26 cellular contexts compared by ENCODE assay signal in the genomic region with DNA sequence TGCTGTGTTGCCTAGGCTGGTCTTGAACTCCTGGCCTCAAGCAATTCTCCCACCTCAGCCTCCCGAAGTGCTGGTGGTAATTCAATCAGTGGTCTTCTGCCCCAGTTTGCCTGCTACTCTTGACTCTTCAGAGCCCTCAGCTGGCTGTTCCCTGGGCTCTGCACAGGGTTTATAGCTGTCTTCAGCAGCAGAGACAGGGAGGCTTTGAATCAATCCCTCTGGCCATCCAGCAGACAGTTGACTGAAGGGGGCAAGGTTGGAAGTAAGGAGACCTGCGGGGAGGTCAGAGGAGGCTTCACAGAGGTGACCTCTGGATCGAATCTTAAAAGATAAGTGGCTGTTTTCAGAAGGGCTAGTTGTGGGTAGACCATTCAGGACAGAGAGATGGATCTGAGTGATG. TPM values are rescaled to one million over a fixed set of nuclear protein-coding genes. Genes with fewer than 3 reads are reported as not detected.
DNase-seq lines count a peak whose midpoint lies in the region; ATAC-seq and TF ChIP-seq lines count a peak whose summit lies in the region.
"Had no signal": no experiment of that assay in that cellular context is flagged by ENCODE, and none has a peak within 500 bp of the region (broad histone marks: within the 10 kb centered on the region; RNA-seq: fewer than 3 reads in every experiment).

No MANE protein-coding gene starts in this region.

- H3K27me3 ChIP-seq in RWPE2 (ENCODE audit: insufficient read depth, poor library complexity, severe bottlenecking), result no peaks in the 10 kb centered on the region
- H3K27me3 ChIP-seq: body of pancreas, foreskin keratinocyte, hepatocyte, SJCRH30, testis had no signal

- no peak overlapping the region for H3K4me2 ChIP-seq in OCI-LY7 (ENCODE audit: low read length)
- H3K4me2 ChIP-seq: hepatocyte had no signal

- peak overlapping the region; percentile 97 for H3K27ac Mint-ChIP-seq in activated naive CD4-positive, alpha-beta T cell treated with anti-CD3 and anti-CD28 coated beads for 36 hours
- peak overlapping the region; percentile 98 for H3K27ac Mint-ChIP-seq in activated naive CD8-positive, alpha-beta T cell
- peak overlapping the region; percentile 60 for H3K27ac Mint-ChIP-seq in stimulated activated memory B cell treated with anti-CD40 and anti-IgM and Interleukin-4, amounts not matched to agents 10 μg/mL and 1 μg/mL and 100 μg/mL, for 72 hours

- no peaks in the 10 kb centered on the region for H3K36me3 ChIP-seq in RWPE2 (ENCODE audit: low read depth)
- H3K36me3 ChIP-seq in OCI-LY7 (ENCODE audit: insufficient read depth, low read length), result no peaks in the 10 kb centered on the region
- H3K36me3 ChIP-seq: SJCRH30 had no signal

- peaks cover 7% of the 10 kb centered on the region for H3K4me1 ChIP-seq in RWPE2 (ENCODE audit: insufficient read depth, poor library complexity, severe bottlenecking)
- peaks cover 13% of the 10 kb centered on the region for H3K4me1 ChIP-seq in OCI-LY7 (ENCODE audit: insufficient read depth, low read length, poor library complexity, severe bottlenecking)
- H3K4me1 ChIP-seq: foreskin keratinocyte, testis had no signal

- H3K4me3 Mint-ChIP-seq in activated naive CD4-positive, alpha-beta T cell treated with anti-CD3 and anti-CD28 coated beads for 36 hours, result peak overlapping the region; percentile 64
- H3K4me3 Mint-ChIP-seq in activated naive CD8-positive, alpha-beta T cell, result peak overlapping the region; percentile 84
- peak overlapping the region; percentile 4 for H3K4me3 Mint-ChIP-seq in stimulated activated memory B cell treated with anti-CD40 and anti-IgM and Interleukin-4, amounts not matched to agents 10 μg/mL and 1 μg/mL and 100 μg/mL, for 72 hours
- H3K4me3 Mint-ChIP-seq: CD14-positive monocyte, T-helper 17 cell had no signal

- ATAC-seq in RWPE2 (ENCODE audit: low read depth), result peak; percentile 8; the same call in 1 of the 3 replicates
- no peak for ATAC-seq in stimulated activated memory B cell treated with anti-CD40 and anti-IgM and Interleukin-4, amounts not matched to agents 10 μg/mL and 1 μg/mL and 100 μg/mL, for 72 hours
- no peak for ATAC-seq in HG03108 (IDR thresholded peaks at IDR 0.05; ENCODE audit: unreplicated experiment)
- ATAC-seq: body of pancreas, foreskin keratinocyte, left ventricle myocardium superior, Panc1, sciatic nerve, T-helper 17 cell had no signal

- H3K27ac ChIP-seq in RWPE2 (ENCODE audit: poor library complexity, severe bottlenecking) (no peak overlapping the region), OCI-LY7 (ENCODE audit: low read depth, low read length, poor library complexity, severe bottlenecking) (no peak overlapping the region)
- H3K27ac ChIP-seq: body of pancreas, foreskin keratinocyte, hepatocyte, SJCRH30, testis, VCaP had no signal

- peaks cover 67% of the 10 kb centered on the region for H3K4me1 Mint-ChIP-seq in activated naive CD4-positive, alpha-beta T cell treated with anti-CD3 and anti-CD28 coated beads for 36 hours (ENCODE audit: low read depth)
- peaks cover 56% of the 10 kb centered on the region for H3K4me1 Mint-ChIP-seq in activated naive CD8-positive, alpha-beta T cell (ENCODE audit: low read depth)
- H3K4me1 Mint-ChIP-seq in stimulated activated memory B cell treated with anti-CD40 and anti-IgM and Interleukin-4, amounts not matched to agents 10 μg/mL and 1 μg/mL and 100 μg/mL, for 72 hours, result peaks cover 22% of the 10 kb centered on the region

- intact Hi-C loops in activated naive CD4-positive, alpha-beta T cell treated with anti-CD3 and anti-CD28 coated beads for 36 hours (cut with micrococcal nuclease), result loop anchor here (10.0 kb wide), 1 partner anchor 713 kb away; no protein-coding TSS in a partner anchor
- intact Hi-C loops in OCI-LY7 (cut with micrococcal nuclease; ENCODE audit: unreplicated experiment), result no loop called here

- peak; percentile 20 for DNase-seq in activated naive CD4-positive, alpha-beta T cell treated with anti-CD3 and anti-CD28 coated beads for 36 hours
- no peak for DNase-seq in activated naive CD4-positive, alpha-beta T cell treated with Interleukin-2 at 50 U/mL for 16 hours
- DNase-seq in RWPE2 (ENCODE audit: low spot score), result no peak
- no peak for DNase-seq in OCI-LY7 (ENCODE audit: low spot score)
- DNase-seq in hippocampal formation (lab: John Stamatoyannopoulos, UW), result no peak
- DNase-seq: body of pancreas; DMS153; effector CD4-positive, alpha-beta T cell; foreskin keratinocyte; HCEC 1CT; KG1; left ventricle myocardium superior; midbrain; NCI-H1436 treated with DMSO at 0.1 percent for 48 hours; NCI-H510A; SJCRH30; T-helper 17 cell; testis had no signal

- peaks cover 3% of the 10 kb centered on the region for H3K36me3 Mint-ChIP-seq in activated naive CD4-positive, alpha-beta T cell treated with anti-CD3 and anti-CD28 coated beads for 36 hours (ENCODE audit: low read depth)
- peaks cover 4% of the 10 kb centered on the region for H3K36me3 Mint-ChIP-seq in activated naive CD8-positive, alpha-beta T cell
- H3K36me3 Mint-ChIP-seq in stimulated activated memory B cell treated with anti-CD40 and anti-IgM and Interleukin-4, amounts not matched to agents 10 μg/mL and 1 μg/mL and 100 μg/mL, for 72 hours, result no peaks in the 10 kb centered on the region

- no TSS peak for BruUV-seq in OCI-LY7 (replicated peaks; lab: Mats Ljungman, UMichigan)

- H3K9me2 ChIP-seq in OCI-LY7 (ENCODE audit: insufficient read depth, low read length), result no peaks in the 10 kb centered on the region

- H3K9me3 ChIP-seq in RWPE2 (ENCODE audit: severe bottlenecking) (no peaks in the 10 kb centered on the region), OCI-LY7 (ENCODE audit: low read length) (no peaks in the 10 kb centered on the region)
- H3K9me3 ChIP-seq: body of pancreas, SJCRH30, testis had no signal

- H3K4me3 ChIP-seq in RWPE2 (ENCODE audit: severe bottlenecking) (no peak overlapping the region), OCI-LY7 (ENCODE audit: low read depth, low read length, poor library complexity, severe bottlenecking) (no peak overlapping the region)
- H3K4me3 ChIP-seq: body of pancreas, hepatocyte, SJCRH30, testis had no signal

- H3K9me3 Mint-ChIP-seq in activated naive CD4-positive, alpha-beta T cell treated with anti-CD3 and anti-CD28 coated beads for 36 hours, result no peaks in the 10 kb centered on the region
- peaks cover 3% of the 10 kb centered on the region for H3K9me3 Mint-ChIP-seq in activated naive CD8-positive, alpha-beta T cell (ENCODE audit: low read depth)
- no peaks in the 10 kb centered on the region for H3K9me3 Mint-ChIP-seq in stimulated activated memory B cell treated with anti-CD40 and anti-IgM and Interleukin-4, amounts not matched to agents 10 μg/mL and 1 μg/mL and 100 μg/mL, for 72 hours

- TF ChIP-seq CTCF in RWPE2 (IDR thresholded peaks at IDR 0.05; ENCODE audit: poor library complexity, severe bottlenecking) (no peak), OCI-LY7 (conservative IDR thresholded peaks at IDR 0.05; ENCODE audit: low read length) (no peak)

- no peak overlapping the region for H2AFZ ChIP-seq in OCI-LY7 (ENCODE audit: low read length)
- H2AFZ ChIP-seq: hepatocyte had no signal

- POLR2A ChIA-PET in OCI-LY7 (lab: Charles Lee), result interaction anchor here (0.6 kb wide), 1 partner anchor 74 kb away, joined by 3 read pairs; no protein-coding TSS in a partner anchor

- CTCF ChIA-PET in activated naive CD4-positive, alpha-beta T cell treated with anti-CD3 and anti-CD28 coated beads for 36 hours (lab: Charles Lee), result interaction anchor here (0.9 to 1.7 kb wide), 3 partner anchors 19 to 34 kb away, joined by 4 to 5 read pairs (median 5); no protein-coding TSS in a partner anchor
- CTCF ChIA-PET in OCI-LY7 (lab: Charles Lee; ENCODE audit: unreplicated experiment), result no interaction called here

- no peaks in the 10 kb centered on the region for H3K27me3 Mint-ChIP-seq in activated naive CD4-positive, alpha-beta T cell treated with anti-CD3 and anti-CD28 coated beads for 36 hours (ENCODE audit: low read depth)
- H3K27me3 Mint-ChIP-seq in activated naive CD8-positive, alpha-beta T cell, result no peaks in the 10 kb centered on the region
- H3K27me3 Mint-ChIP-seq in stimulated activated memory B cell treated with anti-CD40 and anti-IgM and Interleukin-4, amounts not matched to agents 10 μg/mL and 1 μg/mL and 100 μg/mL, for 72 hours, result no peaks in the 10 kb centered on the region
- H3K27me3 Mint-ChIP-seq: T-helper 17 cell had no signal

- no peaks in the 10 kb centered on the region for H4K20me1 ChIP-seq in OCI-LY7 (ENCODE audit: insufficient read depth, low read length)

- H3K79me2 ChIP-seq in OCI-LY7 (ENCODE audit: insufficient read depth, low read depth, low read length), result no peaks in the 10 kb centered on the region
- H3K79me2 ChIP-seq: hepatocyte had no signal

RNA-seq across cellular contexts. Expression of gene KIF3B, which starts 26.0 kb away (rescaled TPM):
- 10 to 100 TPM; 27.4 to 27.6 TPM for total RNA-seq in activated naive CD4-positive, alpha-beta T cell treated with anti-CD3 and anti-CD28 coated beads for 36 hours
- 7.9 and 8.2 TPM in 2 replicates for total RNA-seq in OCI-LY7 (2014; rRNA removed; shearing (Covaris generic))
- 20.8 and 25.2 TPM in 2 replicates for total RNA-seq in OCI-LY7 (2022)

RNA-seq across cellular contexts. Expression of gene POFUT1, which starts 43.8 kb away (rescaled TPM):
- total RNA-seq in activated naive CD4-positive, alpha-beta T cell treated with anti-CD3 and anti-CD28 coated beads for 36 hours, result 10 to 100 TPM; 37.1 to 38.9 TPM
- 16.8 and 21.4 TPM in 2 replicates for total RNA-seq in OCI-LY7 (2014; rRNA removed; shearing (Covaris generic))
- 27.8 and 33.1 TPM in 2 replicates for total RNA-seq in OCI-LY7 (2022)

RNA-seq across cellular contexts. Expression of gene PLAGL2, which starts 43.9 kb away (rescaled TPM):
- 10 to 100 TPM; 63.3 to 64.9 TPM for total RNA-seq in activated naive CD4-positive, alpha-beta T cell treated with anti-CD3 and anti-CD28 coated beads for 36 hours
- total RNA-seq in OCI-LY7 (2014; rRNA removed; shearing (Covaris generic)), result 7.4 and 9.8 TPM in 2 replicates
- 40.3 and 42.9 TPM in 2 replicates for total RNA-seq in OCI-LY7 (2022)

Comparison
In these comparisons a context has a peak if more than half of its experiments do, and no peak if none do; other contexts are left out.
1. H3K4me3 Mint-ChIP-seq: peak in every context shown above with its lines; median percentile 84 in activated naive CD8-positive, alpha-beta T cell; 64 in activated naive CD4-positive, alpha-beta T cell treated with anti-CD3 and anti-CD28 coated beads for 36 hours; 4 in stimulated activated memory B cell treated with anti-CD40 and anti-IgM and Interleukin-4, amounts not matched to agents 10 μg/mL and 1 μg/mL and 100 μg/mL, for 72 hours.